In the genomic region with DNA sequence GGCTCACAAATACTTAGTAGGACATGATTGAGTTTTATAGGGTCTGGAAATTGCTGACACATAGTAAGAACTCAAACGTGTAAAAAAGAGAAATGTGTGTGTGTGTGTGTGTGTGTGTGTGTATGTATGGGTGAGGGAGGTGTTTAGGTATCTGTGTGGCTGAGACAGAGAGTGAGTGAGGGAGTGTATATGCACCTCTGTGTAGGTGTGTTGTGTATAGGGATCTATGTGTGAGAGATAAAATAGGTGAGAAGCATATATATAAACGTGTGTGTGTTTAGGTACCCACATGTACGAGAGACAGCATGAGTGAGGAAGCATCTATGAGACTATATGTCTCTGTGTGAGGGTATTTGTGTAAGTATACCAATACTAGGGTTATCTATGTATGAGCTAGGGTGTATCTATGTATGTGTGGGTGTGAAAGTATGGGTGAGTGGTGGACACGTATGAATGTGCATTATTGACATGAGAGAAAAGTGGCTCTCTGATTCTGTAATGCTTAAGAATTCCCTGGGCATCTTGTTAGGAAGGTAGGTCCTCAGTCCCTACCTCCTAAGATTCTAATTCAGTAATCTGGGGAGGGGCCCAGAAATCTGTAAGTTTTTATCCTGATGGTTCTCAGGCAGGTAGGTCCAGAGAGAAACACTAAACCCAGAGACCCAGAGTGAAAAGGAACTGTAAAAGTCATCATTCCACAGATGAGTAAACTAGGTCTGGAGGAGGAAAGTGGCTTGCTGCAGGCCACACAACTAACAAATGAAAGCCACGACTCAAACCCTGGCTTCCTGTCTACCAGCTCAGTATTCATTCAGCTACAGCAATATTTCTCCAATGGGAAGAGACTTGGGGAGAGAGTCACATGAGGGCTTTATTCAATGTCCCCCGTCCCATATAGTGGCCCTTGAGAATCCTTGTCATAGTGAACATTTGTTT, we compare ENCODE assay signal across 17 cellular contexts.
A peak's percentile ranks its signal among the peaks of the same experiment; 100 is the strongest.
DNase-seq lines count a peak whose midpoint lies in the region; ATAC-seq, FAIRE-seq and TF ChIP-seq lines count a peak whose summit lies in the region.
"Had no signal": no experiment of that assay in that cellular context is flagged by ENCODE, and none has a peak within 500 bp of the region (broad histone marks: within the 10 kb centered on the region; RNA-seq: fewer than 3 reads in every experiment).

No MANE protein-coding gene starts in this region.

- H3K27ac ChIP-seq in astrocyte (ENCODE audit: low read depth, low read length) (no peak overlapping the region), kidney (ENCODE audit: low read depth in 2 of 2, low read length in 2 of 2) (no peak overlapping the region), aorta (ENCODE audit: low read depth in 1 of 2, low read length in 2 of 2) (no peak overlapping the region)
- H3K27ac ChIP-seq: ovary, upper lobe of right lung, VCaP had no signal

- DNase-seq in activated CD4-positive, alpha-beta T cell treated with anti-CD3 and anti-CD28 coated beads, Interleukin-2, amount 10 ng/mL, durations not matched to agents 24 days and 14 days: no peak
- DNase-seq in activated CD4-positive, alpha-beta T cell treated with anti-CD3 and anti-CD28 coated beads for 1 hour: no peak
- DNase-seq in astrocyte (ENCODE audit: low read depth) (no peak), kidney (no peak), hippocampal formation (lab: John Stamatoyannopoulos, UW) (no peak), aorta (no peak)
- DNase-seq: caudate nucleus; DMS153; effector memory CD4-positive, alpha-beta T cell; IMR-90; ovary; RPMI8226; upper lobe of right lung had no signal

- no peak overlapping the region for H2AFZ ChIP-seq in astrocyte (ENCODE audit: low read depth, low read length)

- no peaks in the 10 kb centered on the region for H3K9me3 Mint-ChIP-seq in activated CD4-positive, alpha-beta T cell treated with anti-CD3 and anti-CD28 coated beads, Interleukin-2, amount 10 ng/mL, durations not matched to agents 24 days and 14 days
- no peaks in the 10 kb centered on the region for H3K9me3 Mint-ChIP-seq in astrocyte (ENCODE audit: unreplicated experiment)

- H3K4me3 Mint-ChIP-seq in activated CD4-positive, alpha-beta T cell treated with anti-CD3 and anti-CD28 coated beads, Interleukin-2, amount 10 ng/mL, durations not matched to agents 24 days and 14 days: no peak overlapping the region
- H3K4me3 Mint-ChIP-seq in astrocyte (ENCODE audit: unreplicated experiment): no peak overlapping the region
- H3K4me3 Mint-ChIP-seq: CD14-positive monocyte had no signal

- H3K4me2 ChIP-seq in astrocyte (ENCODE audit: low read length): no peak overlapping the region

- H3K4me1 ChIP-seq in astrocyte (ENCODE audit: insufficient read depth, low read length): no peaks in the 10 kb centered on the region
- no peaks in the 10 kb centered on the region for H3K4me1 ChIP-seq in kidney (ENCODE audit: control insufficient read depth in 1 of 2, insufficient read depth in 1 of 2, low read depth in 1 of 2, low read length in 2 of 2)
- no peaks in the 10 kb centered on the region for H3K4me1 ChIP-seq in aorta (ENCODE audit: control insufficient read depth in 1 of 2, insufficient read depth in 2 of 2, low read length in 2 of 2)
- H3K4me1 ChIP-seq: upper lobe of right lung had no signal

- H3K36me3 ChIP-seq in astrocyte (ENCODE audit: insufficient read depth, low read length) (no peaks in the 10 kb centered on the region), kidney (ENCODE audit: control insufficient read depth in 1 of 2, insufficient read depth in 2 of 2, low read length in 2 of 2) (no peaks in the 10 kb centered on the region), aorta (ENCODE audit: control insufficient read depth in 1 of 2, insufficient read depth in 2 of 2, low read length in 1 of 2) (no peaks in the 10 kb centered on the region)
- H3K36me3 ChIP-seq: ovary, upper lobe of right lung had no signal

- FAIRE-seq in astrocyte (lab: Jason Lieb, UNC): peak; percentile 76
- FAIRE-seq in kidney (lab: Jason Lieb, UNC): no peak

- H3K27me3 ChIP-seq in astrocyte (ENCODE audit: insufficient read depth, low read length) (no peaks in the 10 kb centered on the region), aorta (ENCODE audit: control insufficient read depth in 1 of 2, insufficient read depth in 2 of 2, low read length in 1 of 2) (no peaks in the 10 kb centered on the region)
- H3K27me3 ChIP-seq: ovary, upper lobe of right lung had no signal

- intact Hi-C loops in activated CD4-positive, alpha-beta T cell treated with anti-CD3 and anti-CD28 coated beads, Interleukin-2, amount 10 ng/mL, durations not matched to agents 24 days and 14 days (cut with micrococcal nuclease): loop anchor here (1.0 to 5.0 kb wide), 3 partner anchors 17 to 69 kb away; no protein-coding TSS in a partner anchor
- intact Hi-C loops in kidney (cut with DNase I) (no loop called here), aorta (cut with DNase I) (no loop called here)

- H3K36me3 Mint-ChIP-seq in activated CD4-positive, alpha-beta T cell treated with anti-CD3 and anti-CD28 coated beads, Interleukin-2, amount 10 ng/mL, durations not matched to agents 24 days and 14 days (ENCODE audit: low read depth): no peaks in the 10 kb centered on the region
- no peaks in the 10 kb centered on the region for H3K36me3 Mint-ChIP-seq in astrocyte (ENCODE audit: low read depth, unreplicated experiment)
- H3K36me3 Mint-ChIP-seq: CD14-positive monocyte had no signal

- no peak for TF ChIP-seq CTCF in astrocyte (IDR thresholded peaks at IDR 0.05; ENCODE audit: insufficient read depth, low read depth, low read length)
- no peak for TF ChIP-seq CTCF in kidney (IDR thresholded peaks at IDR 0.05; ENCODE audit: borderline replicate concordance, extremely low read depth, insufficient read depth)

- no peaks in the 10 kb centered on the region for H3K9me3 ChIP-seq in astrocyte (ENCODE audit: insufficient read depth, low read depth, low read length)
- no peaks in the 10 kb centered on the region for H3K9me3 ChIP-seq in kidney (ENCODE audit: control insufficient read depth in 1 of 2, low read length in 2 of 2)
- no peaks in the 10 kb centered on the region for H3K9me3 ChIP-seq in aorta (ENCODE audit: control insufficient read depth, low read length)
- H3K9me3 ChIP-seq: ovary, upper lobe of right lung had no signal

- H3K79me2 ChIP-seq in astrocyte (ENCODE audit: insufficient read depth, low read length): no peaks in the 10 kb centered on the region

- H4K20me1 ChIP-seq in astrocyte (ENCODE audit: insufficient read depth, low read length): no peaks in the 10 kb centered on the region

- WGBS in aorta, 2 donors: 61 to 78% methylated on average over 6 of the region's 6 CpGs

- H3K9ac ChIP-seq in astrocyte (ENCODE audit: low read length) (no peak overlapping the region), kidney (ENCODE audit: low read length in 2 of 2) (no peak overlapping the region)

- peaks cover 2% of the 10 kb centered on the region for H3K27me3 Mint-ChIP-seq in activated CD4-positive, alpha-beta T cell treated with anti-CD3 and anti-CD28 coated beads, Interleukin-2, amount 10 ng/mL, durations not matched to agents 24 days and 14 days
- H3K27me3 Mint-ChIP-seq in astrocyte (ENCODE audit: low read depth, unreplicated experiment): no peaks in the 10 kb centered on the region

- H3K4me3 ChIP-seq in astrocyte (ENCODE audit: insufficient read depth, low read depth, low read length) (no peak overlapping the region), kidney (ENCODE audit: low read length in 2 of 2) (no peak overlapping the region), aorta (ENCODE audit: low read length in 2 of 2) (no peak overlapping the region)
- H3K4me3 ChIP-seq: ovary, upper lobe of right lung had no signal

- peak; percentile 87 for ATAC-seq in GM19463 (IDR thresholded peaks at IDR 0.05; ENCODE audit: unreplicated experiment)
- ATAC-seq in HG03045 (IDR thresholded peaks at IDR 0.05; ENCODE audit: unreplicated experiment): peak; percentile 83
- ATAC-seq in aorta (ENCODE audit: low FRiP score): no peak
- ATAC-seq: upper lobe of right lung had no signal

- H3K4me1 Mint-ChIP-seq in activated CD4-positive, alpha-beta T cell treated with anti-CD3 and anti-CD28 coated beads, Interleukin-2, amount 10 ng/mL, durations not matched to agents 24 days and 14 days: peaks cover 6% of the 10 kb centered on the region
- H3K4me1 Mint-ChIP-seq in astrocyte (ENCODE audit: low read depth, unreplicated experiment): peaks cover 2% of the 10 kb centered on the region
- H3K4me1 Mint-ChIP-seq: CD14-positive monocyte had no signal

- H3K27ac Mint-ChIP-seq in activated CD4-positive, alpha-beta T cell treated with anti-CD3 and anti-CD28 coated beads, Interleukin-2, amount 10 ng/mL, durations not matched to agents 24 days and 14 days: peak overlapping the region; percentile 15
- H3K27ac Mint-ChIP-seq in astrocyte (ENCODE audit: unreplicated experiment): no peak overlapping the region
- H3K27ac Mint-ChIP-seq: CD14-positive monocyte had no signal
